17 cellular contexts compared by ENCODE assay signal in the genomic region with DNA sequence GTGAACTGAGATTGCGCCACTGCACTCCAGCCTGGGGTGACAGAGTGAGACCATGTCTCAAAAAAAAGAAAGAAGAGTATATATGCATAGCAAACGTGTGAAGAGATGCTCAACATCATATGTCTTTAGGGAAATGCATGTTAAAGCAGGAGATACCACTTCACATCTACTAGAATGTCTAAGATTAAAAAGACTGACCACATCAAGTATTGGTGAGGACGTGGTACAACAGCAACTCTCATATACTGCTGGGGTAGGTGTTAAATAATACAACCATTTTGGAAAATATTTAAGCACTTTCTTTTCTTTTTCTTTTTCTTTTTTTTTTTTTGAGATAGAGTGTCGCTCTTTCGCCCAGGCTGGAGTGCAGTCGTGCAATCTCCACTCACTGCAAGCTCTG. TPM values are rescaled to one million over a fixed set of nuclear protein-coding genes. Genes with fewer than 3 reads are reported as not detected.
DNase-seq lines count a peak whose midpoint lies in the region; ATAC-seq and TF ChIP-seq lines count a peak whose summit lies in the region.
"Had no signal": no experiment of that assay in that cellular context is flagged by ENCODE, and none has a peak within 500 bp of the region (broad histone marks: within the 10 kb centered on the region; RNA-seq: fewer than 3 reads in every experiment).

No MANE protein-coding gene starts in this region.

- H3K27ac ChIP-seq in dorsolateral prefrontal cortex (no peak overlapping the region), foreskin keratinocyte (no peak overlapping the region)

- ATAC-seq in T-cell (replicated peaks in 1 of 4) (no peak), foreskin keratinocyte (no peak)
- ATAC-seq: HCT116 had no signal

- CTCF ChIA-PET in T-cell (lab: Charles Lee): interaction anchor here in 1 of 2 donors (0.6 kb wide), 2 partner anchors 13 to 78 kb away, joined by 4 to 9 read pairs; no protein-coding TSS in a partner anchor

- no peak for TF ChIP-seq CTCF in dorsolateral prefrontal cortex (IDR thresholded peaks at IDR 0.05 in 54 of 56, conservative IDR thresholded peaks at IDR 0.05 in 2 of 56; ENCODE audit: low read depth in 1 of 56, partially characterized antibody in 56 of 56)
- no peak for TF ChIP-seq CTCF in foreskin keratinocyte (conservative IDR thresholded peaks at IDR 0.05)

- H3K27me3 ChIP-seq in dorsolateral prefrontal cortex (no peaks in the 10 kb centered on the region), foreskin keratinocyte (no peaks in the 10 kb centered on the region)
- H3K27me3 ChIP-seq: BLaER1 treated with 17β-estradiol and CSF1 and Interleukin-3, amounts not matched to agents 10 nM and 100 nM had no signal

- no peaks in the 10 kb centered on the region for H3K27me3 Mint-ChIP-seq in activated naive CD4-positive, alpha-beta T cell treated with anti-CD3 and anti-CD28 coated beads, Interleukin-2, amount 50 U/mL, for 24 hours
- no peaks in the 10 kb centered on the region for H3K27me3 Mint-ChIP-seq in T-cell
- peaks cover 0 to 7% (median 4%) of the 10 kb centered on the region in 3 donors for H3K27me3 Mint-ChIP-seq in immature natural killer cell (ENCODE audit: low read depth in 3 of 3)

- H3K4me3 Mint-ChIP-seq in activated naive CD4-positive, alpha-beta T cell treated with anti-CD3 and anti-CD28 coated beads, Interleukin-2, amount 50 U/mL, for 24 hours: peak overlapping the region; percentile 36
- H3K4me3 Mint-ChIP-seq in T-cell (peak overlapping the region; percentile 4 to 34 (median 9)), immature natural killer cell (peak overlapping the region in 3 of 5 donors; percentile 33 to 55 (median 38))

- no peaks in the 10 kb centered on the region for H3K9me3 Mint-ChIP-seq in activated naive CD4-positive, alpha-beta T cell treated with anti-CD3 and anti-CD28 coated beads, Interleukin-2, amount 50 U/mL, for 24 hours
- H3K9me3 Mint-ChIP-seq in T-cell (peaks cover 0 to 4% (median 2%) of the 10 kb centered on the region in 3 donors), immature natural killer cell (peaks cover 0 to 4% (median 0%) of the 10 kb centered on the region in 6 donors)

- intact Hi-C loops in dorsolateral prefrontal cortex (cut with DNase I): loop anchor here (5.0 kb wide), 2 partner anchors 53 to 252 kb away; partner anchors contain the start of gene MIGA2 (in 1 of the 2)

- no peaks in the 10 kb centered on the region for H3K36me3 Mint-ChIP-seq in activated naive CD4-positive, alpha-beta T cell treated with anti-CD3 and anti-CD28 coated beads, Interleukin-2, amount 50 U/mL, for 24 hours
- peaks cover 6% of the 10 kb centered on the region for H3K36me3 Mint-ChIP-seq in T-cell
- H3K36me3 Mint-ChIP-seq in immature natural killer cell: peaks cover 0 to 3% (median 0%) of the 10 kb centered on the region in 3 donors

- no peak overlapping the region for H3K27ac Mint-ChIP-seq in activated naive CD4-positive, alpha-beta T cell treated with anti-CD3 and anti-CD28 coated beads, Interleukin-2, amount 50 U/mL, for 24 hours
- H3K27ac Mint-ChIP-seq in T-cell (peak overlapping the region in 1 of 2 donors; percentile 46), immature natural killer cell (peak overlapping the region in 2 of 6 donors; percentile 30 to 57)

- peaks cover 6% of the 10 kb centered on the region for H3K4me1 ChIP-seq in foreskin keratinocyte

- POLR2A ChIA-PET in T-cell (lab: Charles Lee): interaction anchor here in 1 of 2 donors (0.6 to 0.7 kb wide), 3 partner anchors 61 to 132 kb away, joined by 3 to 6 read pairs (median 4); no protein-coding TSS in a partner anchor

- no peak for DNase-seq in activated naive CD4-positive, alpha-beta T cell treated with Interleukin-2 at 50 U/mL for 16 hours
- DNase-seq in T-cell (no peak), immature natural killer cell (no peak), dorsolateral prefrontal cortex (no peak), NCI-H226 (no peak), foreskin keratinocyte (no peak)
- DNase-seq: DMS79 treated with DMSO at 0.1 percent for 48 hours, GOT3, MV-4-11, NCI-H187, NCI-H2107, NCI-H510A treated with DMSO at 0.1 percent for 48 hours, NCI-H82, SHP77 had no signal

- peaks cover 5% of the 10 kb centered on the region for H3K4me1 Mint-ChIP-seq in activated naive CD4-positive, alpha-beta T cell treated with anti-CD3 and anti-CD28 coated beads, Interleukin-2, amount 50 U/mL, for 24 hours
- peaks cover 16 to 28% (median 21%) of the 10 kb centered on the region in 3 donors for H3K4me1 Mint-ChIP-seq in T-cell
- peaks cover 21 to 22% of the 10 kb centered on the region in 2 donors for H3K4me1 Mint-ChIP-seq in immature natural killer cell

- H3K4me3 ChIP-seq in dorsolateral prefrontal cortex: no peak overlapping the region
- H3K4me3 ChIP-seq: BLaER1 treated with 17β-estradiol and CSF1 and Interleukin-3, amounts not matched to agents 10 nM and 100 nM had no signal

RNA-seq across cellular contexts. Expression of gene TBC1D13, which starts 1.6 kb away (rescaled TPM):
- 10 to 100 TPM; 27.6 to 34.3 (median 31.8) TPM for total RNA-seq in T-cell
- polyA plus RNA-seq in immature natural killer cell: 10 to 100 TPM; 16.4 to 30.7 (median 19.4) TPM
- total RNA-seq in dorsolateral prefrontal cortex: 10 to 100 TPM; 32.1 to 59.0 (median 40.5) TPM
- total RNA-seq in foreskin keratinocyte: 12.5 and 12.6 TPM in 2 replicates
- 10.5 and 10.8 TPM in 2 replicates for polyA plus RNA-seq in foreskin keratinocyte

RNA-seq across cellular contexts. Expression of gene ZER1, which starts 13.7 kb away (rescaled TPM):
- total RNA-seq in T-cell (10 to 100 TPM; 38.4 to 50.6 (median 40.2) TPM), dorsolateral prefrontal cortex (100 to 1,000 TPM in 117 of 120 experiments, 10 to 100 TPM in 3; 87.6 to 198 (median 135) TPM), foreskin keratinocyte (13.2 and 15.6 TPM in 2 replicates)
- polyA plus RNA-seq in immature natural killer cell (10 to 100 TPM; 28.5 to 51.5 (median 43.0) TPM), foreskin keratinocyte (9.5 and 10.4 TPM in 2 replicates)

RNA-seq across cellular contexts. Expression of gene ENDOG, which starts 32.9 kb away (rescaled TPM):
- total RNA-seq in T-cell (10 to 100 TPM; 11.3 to 31.1 (median 25.1) TPM), dorsolateral prefrontal cortex (10 to 100 TPM; 20.4 to 57.3 (median 35.8) TPM), foreskin keratinocyte (15.5 and 17.9 TPM in 2 replicates)
- polyA plus RNA-seq in immature natural killer cell (10 to 100 TPM; 18.4 to 34.0 (median 24.7) TPM), foreskin keratinocyte (24.4 and 26.3 TPM in 2 replicates)

RNA-seq across cellular contexts. Expression of gene SPOUT1, which starts 44.2 kb away (rescaled TPM):
- total RNA-seq in T-cell: 10 to 100 TPM; 43.7 to 89.4 (median 82.6) TPM
- 10 to 100 TPM; 54.2 to 82.1 (median 64.7) TPM for polyA plus RNA-seq in immature natural killer cell
- total RNA-seq in dorsolateral prefrontal cortex: 10 to 100 TPM; 26.9 to 97.3 (median 42.1) TPM
- total RNA-seq in foreskin keratinocyte: 32.0 and 35.9 TPM in 2 replicates
- 58.9 and 61.1 TPM in 2 replicates for polyA plus RNA-seq in foreskin keratinocyte
